Comparison of ENCODE assay signal across 12 cellular contexts in genomic region chr3:123096701-123097100, GRCh38. TPM values are rescaled to one million over a fixed set of nuclear protein-coding genes. Genes with fewer than 3 reads are reported as not detected.
DNase-seq lines count a peak whose midpoint lies in the region; ATAC-seq and TF ChIP-seq lines count a peak whose summit lies in the region.
"Had no signal": no experiment of that assay in that cellular context is flagged by ENCODE, and none has a peak within 500 bp of the region (broad histone marks: within the 10 kb centered on the region; RNA-seq: fewer than 3 reads in every experiment).

No MANE protein-coding gene starts in this region.

- TF ChIP-seq CTCF in cardiac muscle cell (IDR thresholded peaks at IDR 0.05; ENCODE audit: low read depth, low read length), result no peak

- peaks cover 25% of the 10 kb centered on the region for H3K4me1 ChIP-seq in adipocyte (ENCODE audit: control insufficient read depth, insufficient read depth, low read length)
- H3K4me1 ChIP-seq in cardiac muscle cell (ENCODE audit: low read depth), result peaks cover 40% of the 10 kb centered on the region

- H3K4me3 ChIP-seq in adipocyte (ENCODE audit: low read length), result no peak overlapping the region
- H3K4me3 ChIP-seq in cardiac muscle cell, result no peak overlapping the region
- H3K4me3 ChIP-seq: PC-9 had no signal

- peaks cover 38% of the 10 kb centered on the region for H3K36me3 ChIP-seq in adipocyte (ENCODE audit: control insufficient read depth, insufficient read depth, low read length, severe bottlenecking)
- H3K36me3 ChIP-seq in cardiac muscle cell, result no peaks in the 10 kb centered on the region

- H3K9me3 ChIP-seq in adipocyte (ENCODE audit: control insufficient read depth, low read length), result no peaks in the 10 kb centered on the region
- H3K9me3 ChIP-seq in cardiac muscle cell (ENCODE audit: low read depth), result no peaks in the 10 kb centered on the region

- no peaks in the 10 kb centered on the region for H3K27me3 ChIP-seq in adipocyte (replicated peaks; ENCODE audit: control insufficient read depth, insufficient read depth, low read length)
- no peaks in the 10 kb centered on the region for H3K27me3 ChIP-seq in cardiac muscle cell

- H3K27ac ChIP-seq in cardiac muscle cell, result peak overlapping the region; percentile 55
- H3K27ac ChIP-seq: PC-9 had no signal

- no peak for ATAC-seq in GM21529 (IDR thresholded peaks at IDR 0.05; ENCODE audit: unreplicated experiment)
- no peak for ATAC-seq in activated CD4-positive, CD25-positive, alpha-beta regulatory T cell treated with anti-CD3 and anti-CD28 coated beads, Interleukin-2, amount 50 U/mL, for 24 hours

- DNase-seq in D341Med (ENCODE audit: low spot score) (peak; percentile 86), adipocyte (ENCODE audit: low read depth) (peak; percentile 10), cardiac muscle cell (ENCODE audit: low read depth in 1 of 2, low spot score in 1 of 2) (peak in 1 of 2 donors; percentile 88), pons (ENCODE audit: low spot score) (peak; percentile 64), EL (no peak), NCI-H2081 treated with DMSO at 0.1 percent for 48 hours (lab: John Stamatoyannopoulos, UW) (no peak)
- DNase-seq: activated CD4-positive, alpha-beta T cell treated with anti-CD3 and anti-CD28 coated beads for 4 hours; COR-L47; MM.1S; PC-9 had no signal

- no peak overlapping the region for H3K9ac ChIP-seq in adipocyte (ENCODE audit: low read length)

RNA-seq across cellular contexts. Expression of gene PDIA5, which starts 29.9 kb away (rescaled TPM):
- 11.7 and 14.5 TPM in 2 replicates for total RNA-seq in cardiac muscle cell
- polyA plus RNA-seq in cardiac muscle cell, result 19.5 and 19.9 TPM in 2 replicates

Comparison
In these comparisons a context has a peak if more than half of its experiments do, and no peak if none do; other contexts are left out.
1. DNase-seq: peak in D341Med (single experiment), adipocyte (single experiment) and pons (single experiment); none in EL (single experiment) and NCI-H2081 treated with DMSO at 0.1 percent for 48 hours (single experiment).